ENCODE assay signal across 1 cellular context in the genomic region with DNA sequence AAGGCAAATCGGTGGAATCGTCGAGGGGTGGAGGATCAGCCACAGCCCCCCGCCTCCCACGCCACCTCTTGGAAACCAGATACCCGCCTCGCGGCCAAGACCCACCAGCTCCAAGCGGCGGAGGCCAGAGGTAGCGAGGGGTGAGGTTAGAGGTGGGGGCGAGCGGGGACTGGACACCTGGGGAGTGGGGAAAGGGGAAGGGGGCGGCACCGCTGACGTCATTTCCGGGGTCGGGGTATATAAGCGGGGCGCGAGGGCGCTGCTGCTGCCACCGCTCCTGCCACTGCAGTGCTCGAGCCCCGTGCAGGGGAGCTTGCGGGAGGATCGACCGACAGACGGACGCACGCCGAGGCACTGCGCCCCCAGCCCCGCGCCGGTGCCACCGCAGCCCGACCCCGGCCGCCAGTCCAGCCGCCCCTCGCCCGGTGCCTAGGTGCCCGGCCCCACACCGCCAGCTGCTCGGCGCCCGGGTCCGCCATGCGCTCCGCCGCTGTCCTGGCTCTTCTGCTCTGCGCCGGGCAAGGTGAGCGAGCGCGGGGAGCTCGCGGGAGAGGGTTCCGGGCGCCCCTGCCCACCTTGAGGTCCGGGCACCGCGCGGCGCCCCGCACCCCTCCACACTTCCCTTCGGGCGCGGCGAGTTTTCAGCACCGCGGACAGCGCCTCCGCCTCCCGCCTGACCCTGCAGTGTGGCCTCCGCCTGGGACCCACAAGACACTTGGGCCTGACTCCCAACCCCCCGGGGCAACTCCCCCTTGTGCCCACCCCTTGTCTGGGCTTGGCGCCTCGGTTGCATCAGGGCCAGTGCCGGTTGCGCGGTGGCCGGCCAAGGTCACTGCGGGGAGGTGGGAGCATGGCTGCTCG.
A peak's percentile ranks its signal among the peaks of the same experiment; 100 is the strongest.
TF ChIP-seq lines count a peak whose summit lies in the region.

A gene with protein sequence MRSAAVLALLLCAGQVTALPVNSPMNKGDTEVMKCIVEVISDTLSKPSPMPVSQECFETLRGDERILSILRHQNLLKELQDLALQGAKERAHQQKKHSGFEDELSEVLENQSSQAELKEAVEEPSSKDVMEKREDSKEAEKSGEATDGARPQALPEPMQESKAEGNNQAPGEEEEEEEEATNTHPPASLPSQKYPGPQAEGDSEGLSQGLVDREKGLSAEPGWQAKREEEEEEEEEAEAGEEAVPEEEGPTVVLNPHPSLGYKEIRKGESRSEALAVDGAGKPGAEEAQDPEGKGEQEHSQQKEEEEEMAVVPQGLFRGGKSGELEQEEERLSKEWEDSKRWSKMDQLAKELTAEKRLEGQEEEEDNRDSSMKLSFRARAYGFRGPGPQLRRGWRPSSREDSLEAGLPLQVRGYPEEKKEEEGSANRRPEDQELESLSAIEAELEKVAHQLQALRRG (plus strand): TSS at position 268 of the 861 bp plus-strand sequence. CDS start 210 bp downstream, at position 478.

TF ChIP-seq in HepG2, 621 proteins besides CTCF, POLR2A, EP300 and RAD21 (continued from another document and continues in another):
- TF ChIP-seq, protein P1, sequence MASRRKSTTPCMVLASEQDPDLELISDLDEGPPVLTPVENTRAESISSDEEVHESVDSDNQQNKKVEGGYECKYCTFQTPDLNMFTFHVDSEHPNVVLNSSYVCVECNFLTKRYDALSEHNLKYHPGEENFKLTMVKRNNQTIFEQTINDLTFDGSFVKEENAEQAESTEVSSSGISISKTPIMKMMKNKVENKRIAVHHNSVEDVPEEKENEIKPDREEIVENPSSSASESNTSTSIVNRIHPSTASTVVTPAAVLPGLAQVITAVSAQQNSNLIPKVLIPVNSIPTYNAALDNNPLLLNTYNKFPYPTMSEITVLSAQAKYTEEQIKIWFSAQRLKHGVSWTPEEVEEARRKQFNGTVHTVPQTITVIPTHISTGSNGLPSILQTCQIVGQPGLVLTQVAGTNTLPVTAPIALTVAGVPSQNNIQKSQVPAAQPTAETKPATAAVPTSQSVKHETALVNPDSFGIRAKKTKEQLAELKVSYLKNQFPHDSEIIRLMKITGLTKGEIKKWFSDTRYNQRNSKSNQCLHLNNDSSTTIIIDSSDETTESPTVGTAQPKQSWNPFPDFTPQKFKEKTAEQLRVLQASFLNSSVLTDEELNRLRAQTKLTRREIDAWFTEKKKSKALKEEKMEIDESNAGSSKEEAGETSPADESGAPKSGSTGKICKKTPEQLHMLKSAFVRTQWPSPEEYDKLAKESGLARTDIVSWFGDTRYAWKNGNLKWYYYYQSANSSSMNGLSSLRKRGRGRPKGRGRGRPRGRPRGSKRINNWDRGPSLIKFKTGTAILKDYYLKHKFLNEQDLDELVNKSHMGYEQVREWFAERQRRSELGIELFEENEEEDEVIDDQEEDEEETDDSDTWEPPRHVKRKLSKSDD (CRISPR knock-in tag; IDR thresholded peaks at IDR 0.05; ENCODE audit: low read depth): peak; percentile 63; the same call in 1 of the 2 replicates
- TF ChIP-seq NFE2 (CRISPR knock-in tag; IDR thresholded peaks at IDR 0.05) (no peak), ZBTB20 (CRISPR knock-in tag; IDR thresholded peaks at IDR 0.05; ENCODE audit: borderline replicate concordance, low read depth) (peak; percentile 92; the same call in 1 of the 2 replicates), ZNF292 (CRISPR knock-in tag; IDR thresholded peaks at IDR 0.05; ENCODE audit: borderline replicate concordance, low read depth) (no peak), FOXC1 (CRISPR knock-in tag; IDR thresholded peaks at IDR 0.05; ENCODE audit: borderline replicate concordance) (peak; percentile 93; the same call in 1 of the 2 replicates), MTF2 (CRISPR knock-in tag; IDR thresholded peaks at IDR 0.05; ENCODE audit: borderline replicate concordance) (no peak), U2AF2 (IDR thresholded peaks at IDR 0.05; ENCODE audit: low read depth, low read length) (no peak), SMAD9 (CRISPR knock-in tag; IDR thresholded peaks at IDR 0.05) (peak; percentile 81; the same call in 1 of the 2 replicates), BRCA1 (CRISPR knock-in tag; IDR thresholded peaks at IDR 0.05) (peak; percentile 97), ZBTB1 (CRISPR knock-in tag; IDR thresholded peaks at IDR 0.05; ENCODE audit: borderline replicate concordance) (no peak), NR2C2 (CRISPR knock-in tag; IDR thresholded peaks at IDR 0.05; ENCODE audit: borderline replicate concordance) (no peak), ZNF710 (CRISPR knock-in tag; IDR thresholded peaks at IDR 0.05; ENCODE audit: borderline replicate concordance) (peak; percentile 60; the same call in 1 of the 2 replicates), EEA1 (CRISPR knock-in tag; IDR thresholded peaks at IDR 0.05; ENCODE audit: borderline replicate concordance) (peak; percentile 94), MED1 (CRISPR knock-in tag; IDR thresholded peaks at IDR 0.05) (peak; percentile 59), ZNF296 (CRISPR knock-in tag; conservative IDR thresholded peaks at IDR 0.05) (peak; percentile 75; the same call in 1 of the 2 replicates), NRL (CRISPR knock-in tag; IDR thresholded peaks at IDR 0.05; ENCODE audit: borderline replicate concordance) (peak; percentile 92), SOX6 (IDR thresholded peaks at IDR 0.05) (no peak), SOX6 (CRISPR knock-in tag; IDR thresholded peaks at IDR 0.05) (peak; percentile 28; the same call in 1 of the 2 replicates), DPF2 (CRISPR knock-in tag; IDR thresholded peaks at IDR 0.05; ENCODE audit: borderline replicate concordance, low read depth) (no peak), ZKSCAN8 (CRISPR knock-in tag; IDR thresholded peaks at IDR 0.05; ENCODE audit: borderline replicate concordance) (no peak), ZNF101 (CRISPR knock-in tag; IDR thresholded peaks at IDR 0.05; ENCODE audit: borderline replicate concordance, low read depth) (no peak), RNF2 (conservative IDR thresholded peaks at IDR 0.05; ENCODE audit: low read depth) (no peak), KLF15 (CRISPR knock-in tag; IDR thresholded peaks at IDR 0.05; ENCODE audit: borderline replicate concordance) (peak; percentile 93), ZNF501 (CRISPR knock-in tag; IDR thresholded peaks at IDR 0.05) (peak; percentile 46; the same call in 1 of the 2 replicates), ZBTB44 (CRISPR knock-in tag; IDR thresholded peaks at IDR 0.05) (peak; percentile 97), FOXK1 (CRISPR knock-in tag; IDR thresholded peaks at IDR 0.05; ENCODE audit: borderline replicate concordance, low read depth) (peak; percentile 79; the same call in 1 of the 2 replicates), MIXL1 (CRISPR knock-in tag; IDR thresholded peaks at IDR 0.05) (peak; percentile 75; the same call in 1 of the 2 replicates), NCOA5 (CRISPR knock-in tag; IDR thresholded peaks at IDR 0.05) (no peak), FOXJ3 (CRISPR knock-in tag; IDR thresholded peaks at IDR 0.05; ENCODE audit: borderline replicate concordance) (no peak), ZNF562 (CRISPR knock-in tag; IDR thresholded peaks at IDR 0.05; ENCODE audit: borderline replicate concordance) (no peak), ZSCAN20 (CRISPR knock-in tag; IDR thresholded peaks at IDR 0.05; ENCODE audit: borderline replicate concordance) (peak; percentile 87; the same call in 1 of the 2 replicates), TBL1XR1 (IDR thresholded peaks at IDR 0.05; ENCODE audit: borderline replicate concordance, low read length, partially characterized antibody) (no peak), RBM22 (optimal IDR thresholded peaks at IDR 0.05; ENCODE audit: low read length) (no peak), ZNF678 (CRISPR knock-in tag; IDR thresholded peaks at IDR 0.05) (0 out of 2 replicates have a peak, but pooled peaks have one; percentile 78), MEF2D (CRISPR knock-in tag; IDR thresholded peaks at IDR 0.05) (peak; percentile 81; the same call in 1 of the 2 replicates), MAFF (IDR thresholded peaks at IDR 0.05; ENCODE audit: low read depth, low read length) (no peak), ZNF747 (CRISPR knock-in tag; IDR thresholded peaks at IDR 0.05; ENCODE audit: borderline replicate concordance) (no peak), SKI (IDR thresholded peaks at IDR 0.05; ENCODE audit: partially characterized antibody) (no peak), ZNF619 (CRISPR knock-in tag; IDR thresholded peaks at IDR 0.05) (no peak), ZNF414 (CRISPR knock-in tag; IDR thresholded peaks at IDR 0.05) (0 out of 2 replicates have a peak, but pooled peaks have one; percentile 30), GPN1 (CRISPR knock-in tag; IDR thresholded peaks at IDR 0.05; ENCODE audit: borderline replicate concordance) (peak; percentile 65; the same call in 1 of the 2 replicates), RARA (CRISPR knock-in tag; IDR thresholded peaks at IDR 0.05) (peak; percentile 74; the same call in 1 of the 2 replicates), YY1 (IDR thresholded peaks at IDR 0.05; ENCODE audit: insufficient read depth, insufficient replicate concordance, low read depth, low read length) (no peak), ZNF768 (CRISPR knock-in tag; IDR thresholded peaks at IDR 0.05) (peak; percentile 79), POLR2G (IDR thresholded peaks at IDR 0.05; ENCODE audit: low read depth, low read length) (no peak), GTF3A (CRISPR knock-in tag; conservative IDR thresholded peaks at IDR 0.05) (no peak), MED8 (CRISPR knock-in tag; IDR thresholded peaks at IDR 0.05; ENCODE audit: insufficient replicate concordance) (no peak), NR3C1 (CRISPR knock-in tag; IDR thresholded peaks at IDR 0.05) (no peak), ZNF572 (CRISPR knock-in tag; IDR thresholded peaks at IDR 0.05) (no peak), ATF7-NPFF (CRISPR knock-in tag; IDR thresholded peaks at IDR 0.05; ENCODE audit: low read depth) (peak; percentile 93)
- TF ChIP-seq, protein P2, sequence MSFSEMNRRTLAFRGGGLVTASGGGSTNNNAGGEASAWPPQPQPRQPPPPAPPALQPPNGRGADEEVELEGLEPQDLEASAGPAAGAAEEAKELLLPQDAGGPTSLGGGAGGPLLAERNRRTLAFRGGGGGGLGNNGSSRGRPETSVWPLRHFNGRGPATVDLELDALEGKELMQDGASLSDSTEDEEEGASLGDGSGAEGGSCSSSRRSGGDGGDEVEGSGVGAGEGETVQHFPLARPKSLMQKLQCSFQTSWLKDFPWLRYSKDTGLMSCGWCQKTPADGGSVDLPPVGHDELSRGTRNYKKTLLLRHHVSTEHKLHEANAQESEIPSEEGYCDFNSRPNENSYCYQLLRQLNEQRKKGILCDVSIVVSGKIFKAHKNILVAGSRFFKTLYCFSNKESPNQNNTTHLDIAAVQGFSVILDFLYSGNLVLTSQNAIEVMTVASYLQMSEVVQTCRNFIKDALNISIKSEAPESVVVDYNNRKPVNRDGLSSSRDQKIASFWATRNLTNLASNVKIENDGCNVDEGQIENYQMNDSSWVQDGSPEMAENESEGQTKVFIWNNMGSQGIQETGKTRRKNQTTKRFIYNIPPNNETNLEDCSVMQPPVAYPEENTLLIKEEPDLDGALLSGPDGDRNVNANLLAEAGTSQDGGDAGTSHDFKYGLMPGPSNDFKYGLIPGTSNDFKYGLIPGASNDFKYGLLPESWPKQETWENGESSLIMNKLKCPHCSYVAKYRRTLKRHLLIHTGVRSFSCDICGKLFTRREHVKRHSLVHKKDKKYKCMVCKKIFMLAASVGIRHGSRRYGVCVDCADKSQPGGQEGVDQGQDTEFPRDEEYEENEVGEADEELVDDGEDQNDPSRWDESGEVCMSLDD (CRISPR knock-in tag; IDR thresholded peaks at IDR 0.05; ENCODE audit: borderline replicate concordance): peak; percentile 83; the same call in 1 of the 2 replicates
- TF ChIP-seq, protein P3, sequence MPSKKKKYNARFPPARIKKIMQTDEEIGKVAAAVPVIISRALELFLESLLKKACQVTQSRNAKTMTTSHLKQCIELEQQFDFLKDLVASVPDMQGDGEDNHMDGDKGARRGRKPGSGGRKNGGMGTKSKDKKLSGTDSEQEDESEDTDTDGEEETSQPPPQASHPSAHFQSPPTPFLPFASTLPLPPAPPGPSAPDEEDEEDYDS (CRISPR knock-in tag; IDR thresholded peaks at IDR 0.05): peak; percentile 33; the same call in 1 of the 2 replicates
